14 cellular contexts compared by ENCODE assay signal in genomic region chr6:121984956-121985355, GRCh38.
DNase-seq lines count a peak whose midpoint lies in the region; ATAC-seq and TF ChIP-seq lines count a peak whose summit lies in the region.
"Had no signal": no experiment of that assay in that cellular context is flagged by ENCODE, and none has a peak within 500 bp of the region (broad histone marks: within the 10 kb centered on the region; RNA-seq: fewer than 3 reads in every experiment).

No MANE protein-coding gene starts in this region.

- peak in 2 of 3 donors; percentile 25 to 28 for DNase-seq in right cardiac atrium
- DNase-seq in left ventricle myocardium inferior: no peak
- peak; percentile 64 for DNase-seq in mesendoderm
- DNase-seq in kidney glomerular epithelial cell (lab: John Stamatoyannopoulos, UW): no peak
- no peak for DNase-seq in retina
- no peak for DNase-seq in T-helper 9 cell
- no peak for DNase-seq in central memory CD4-positive, alpha-beta T cell
- DNase-seq: 8988T; AML-193; CD4-positive, CD25-positive, alpha-beta regulatory T cell; DMS53; H7 had no signal

- no peaks in the 10 kb centered on the region for H3K27me3 ChIP-seq in right cardiac atrium (ENCODE audit: control insufficient read depth, insufficient read depth)
- no peaks in the 10 kb centered on the region for H3K27me3 ChIP-seq in left ventricle myocardium inferior (ENCODE audit: low read depth)
- no peaks in the 10 kb centered on the region for H3K27me3 ChIP-seq in ectodermal cell (ENCODE audit: control insufficient read depth, insufficient read depth, low read length, poor library complexity, severe bottlenecking)
- no peaks in the 10 kb centered on the region for H3K27me3 ChIP-seq in mesendoderm (ENCODE audit: insufficient read depth, low read length, poor library complexity)
- H3K27me3 ChIP-seq: BLaER1 had no signal

- no peak overlapping the region for H2BK5ac ChIP-seq in mesendoderm (ENCODE audit: low read length)

- TF ChIP-seq CTCF in left ventricle myocardium inferior (IDR thresholded peaks at IDR 0.05; ENCODE audit: borderline replicate concordance): no peak

- intact Hi-C loops in right cardiac atrium (cut with DNase I): no loop called here
- intact Hi-C loops in left ventricle myocardium inferior (cut with micrococcal nuclease): no loop called here

- no peaks in the 10 kb centered on the region for H3K79me1 ChIP-seq in mesendoderm (ENCODE audit: low read length)

- H3K27ac ChIP-seq in right cardiac atrium (ENCODE audit: low read length) (no peak overlapping the region), left ventricle myocardium inferior (replicated peaks) (no peak overlapping the region), ectodermal cell (ENCODE audit: insufficient read depth, low read depth, low read length, poor library complexity, severe bottlenecking) (peak overlapping the region; percentile 8), mesendoderm (ENCODE audit: low read depth, low read length) (no peak overlapping the region)
- H3K27ac ChIP-seq: BLaER1 had no signal

- no peak overlapping the region for H2BK120ac ChIP-seq in mesendoderm (ENCODE audit: low read depth, low read length)

- ATAC-seq in right cardiac atrium: no peak

- H3K9me3 ChIP-seq in right cardiac atrium (ENCODE audit: control insufficient read depth, low read length) (no peaks in the 10 kb centered on the region), left ventricle myocardium inferior (replicated peaks) (no peaks in the 10 kb centered on the region), ectodermal cell (ENCODE audit: control insufficient read depth, low read length) (no peaks in the 10 kb centered on the region)
- H3K9me3 ChIP-seq: BLaER1 had no signal

- H2AK5ac ChIP-seq in mesendoderm (ENCODE audit: low read length): peak overlapping the region; percentile 11

- no peak overlapping the region for H4K5ac ChIP-seq in mesendoderm (ENCODE audit: low read length)

- H3K18ac ChIP-seq in mesendoderm (ENCODE audit: low read length): no peak overlapping the region

- H3K4me1 ChIP-seq in right cardiac atrium (ENCODE audit: control insufficient read depth, insufficient read depth, low read length) (no peaks in the 10 kb centered on the region), left ventricle myocardium inferior (no peaks in the 10 kb centered on the region), ectodermal cell (ENCODE audit: control insufficient read depth, insufficient read depth, low read length) (peaks cover 4% of the 10 kb centered on the region), mesendoderm (ENCODE audit: control insufficient read depth, low read depth, low read length) (no peaks in the 10 kb centered on the region)
- H3K4me1 ChIP-seq: BLaER1 had no signal

- H3K4me3 ChIP-seq in right cardiac atrium (ENCODE audit: low read length) (no peak overlapping the region), left ventricle myocardium inferior (no peak overlapping the region), ectodermal cell (ENCODE audit: insufficient read depth, low read depth, low read length) (no peak overlapping the region), mesendoderm (ENCODE audit: low read length) (no peak overlapping the region)
- H3K4me3 ChIP-seq: BLaER1 had no signal

- no peaks in the 10 kb centered on the region for H3K36me3 ChIP-seq in left ventricle myocardium inferior
- no peaks in the 10 kb centered on the region for H3K36me3 ChIP-seq in ectodermal cell (ENCODE audit: control insufficient read depth, insufficient read depth, low read length)
- H3K36me3 ChIP-seq in mesendoderm (ENCODE audit: control insufficient read depth, insufficient read depth, low read length): no peaks in the 10 kb centered on the region
- H3K36me3 ChIP-seq: BLaER1 had no signal

- H2BK15ac ChIP-seq in mesendoderm (replicated peaks; ENCODE audit: low read depth): no peak overlapping the region

- H3K79me2 ChIP-seq in mesendoderm (ENCODE audit: control insufficient read depth, insufficient read depth, low read length): no peaks in the 10 kb centered on the region

- no peak overlapping the region for H3K4me2 ChIP-seq in mesendoderm (ENCODE audit: low read length)
- H3K4me2 ChIP-seq: BLaER1 had no signal

- WGBS in right cardiac atrium: 76% methylated on average over 3 of the region's 3 CpGs
- WGBS in ectodermal cell, 2 experiments: 82 to 84% methylated on average over 3 of the region's 3 CpGs
- no CpG with 5 or more reads among the region's 3 CpGs for WGBS in mesendoderm (ENCODE audit: extremely low coverage, insufficient coverage, low lambda C conversion rate)

- no peak overlapping the region for H3K23ac ChIP-seq in mesendoderm (ENCODE audit: low read length)

- no peak overlapping the region for H3K9ac ChIP-seq in mesendoderm (ENCODE audit: low read length)
- H3K9ac ChIP-seq: BLaER1 had no signal

- no peak overlapping the region for H3K4ac ChIP-seq in mesendoderm (ENCODE audit: low read depth, low read length)

- no peak overlapping the region for H4K8ac ChIP-seq in mesendoderm (ENCODE audit: low read depth, low read length)

- H3K56ac ChIP-seq in mesendoderm (ENCODE audit: low read length): no peak overlapping the region

Comparison
In these comparisons a context has a peak if more than half of its experiments do, and no peak if none do; other contexts are left out.
1. DNase-seq: peak in right cardiac atrium (2 of 3) and mesendoderm (single experiment); none in left ventricle myocardium inferior (single experiment), kidney glomerular epithelial cell (single experiment), retina (single experiment), T-helper 9 cell (single experiment) and central memory CD4-positive, alpha-beta T cell (single experiment).